1 cellular context compared by ENCODE assay signal in the genomic region with DNA sequence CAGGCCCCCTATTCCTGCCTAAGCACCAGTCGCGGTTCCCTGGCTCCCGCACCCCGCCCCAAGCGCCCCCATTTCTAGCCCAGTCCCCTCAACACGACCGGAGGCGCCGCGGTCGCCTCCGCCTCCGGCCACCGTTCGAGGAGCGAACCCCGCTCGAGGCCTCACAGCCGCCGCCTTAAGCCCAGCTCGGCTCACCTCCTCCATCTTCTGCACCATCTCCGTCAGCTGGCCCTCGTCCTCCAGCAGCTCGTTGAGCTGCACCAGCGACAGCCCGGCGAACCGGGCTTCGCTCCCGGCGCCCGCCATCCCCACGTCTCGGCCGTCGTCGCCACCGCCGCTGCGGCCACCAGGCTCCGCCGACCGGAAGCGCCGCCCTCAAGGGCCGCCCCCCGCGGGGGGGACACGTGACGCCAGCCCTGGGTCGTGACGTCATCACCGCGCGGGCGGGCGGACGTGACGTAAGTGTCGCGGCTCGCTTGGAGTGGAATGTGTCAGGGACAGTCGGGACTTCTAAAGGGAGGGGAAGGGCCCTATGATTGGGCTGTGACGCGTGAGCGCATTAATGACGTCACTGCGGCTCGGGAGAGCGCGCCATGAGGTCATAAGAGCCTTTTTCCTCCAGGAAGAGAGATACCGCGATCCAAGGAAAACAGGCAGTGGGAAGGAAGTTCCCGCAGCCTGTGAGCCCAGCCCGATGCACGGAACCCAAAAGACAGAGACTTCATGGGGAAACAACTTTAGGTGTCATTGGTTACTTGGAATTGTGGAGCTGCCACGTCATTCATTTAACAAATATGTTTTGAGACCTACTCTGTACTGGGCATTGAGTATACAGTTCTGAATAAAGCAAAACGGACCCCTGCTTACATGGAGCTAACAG.
TF ChIP-seq lines count a peak whose summit lies in the region.

A gene with protein sequence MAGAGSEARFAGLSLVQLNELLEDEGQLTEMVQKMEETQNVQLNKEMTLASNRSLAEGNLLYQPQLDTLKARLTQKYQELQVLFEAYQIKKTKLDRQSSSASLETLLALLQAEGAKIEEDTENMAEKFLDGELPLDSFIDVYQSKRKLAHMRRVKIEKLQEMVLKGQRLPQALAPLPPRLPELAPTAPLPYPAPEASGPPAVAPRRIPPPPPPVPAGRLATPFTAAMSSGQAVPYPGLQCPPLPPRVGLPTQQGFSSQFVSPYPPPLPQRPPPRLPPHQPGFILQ (minus strand): TSS at position 368 of the 880 bp plus-strand sequence. CDS start 62 bp downstream, at position 306.

TF ChIP-seq in GM12878, 131 proteins besides CTCF, POLR2A, EP300 and RAD21 (continued from another document and continues in another):
- peak; percentile 99 for TF ChIP-seq ATF7 (IDR thresholded peaks at IDR 0.05; ENCODE audit: low read depth)
- no peak for TF ChIP-seq IRF5 (IDR thresholded peaks at IDR 0.05; ENCODE audit: borderline replicate concordance)
- no peak for TF ChIP-seq KDM1A (IDR thresholded peaks at IDR 0.05; ENCODE audit: borderline replicate concordance)
- no peak for TF ChIP-seq IRF3 (IDR thresholded peaks at IDR 0.05)
- TF ChIP-seq SPI1 (IDR thresholded peaks at IDR 0.05; ENCODE audit: borderline replicate concordance, insufficient read depth, low read depth, low read length) = no peak
- 0 out of 2 replicates have a peak, but pooled peaks have one; percentile 43 for TF ChIP-seq MXI1 (IDR thresholded peaks at IDR 0.05; ENCODE audit: low read depth, low read length)
- TF ChIP-seq CEBPZ (IDR thresholded peaks at IDR 0.05; ENCODE audit: low read depth, low read length) = no peak
- TF ChIP-seq ZNF622 (IDR thresholded peaks at IDR 0.05) = no peak
- no peak for TF ChIP-seq HDGF (IDR thresholded peaks at IDR 0.05)
- 0 out of 2 replicates have a peak, but pooled peaks have one; percentile 18 for TF ChIP-seq ZNF24 (IDR thresholded peaks at IDR 0.05)
- peak; percentile 98 for TF ChIP-seq GATAD2B (conservative IDR thresholded peaks at IDR 0.05; ENCODE audit: low read depth)
- TF ChIP-seq ZBTB33 (IDR thresholded peaks at IDR 0.05) = peak; percentile 46; the same call in 1 of the 2 replicates
- TF ChIP-seq CHD2 (IDR thresholded peaks at IDR 0.05; ENCODE audit: borderline replicate concordance, low read depth, low read length) = peak; percentile 63
- 0 out of 2 replicates have a peak, but pooled peaks have one; percentile 30 for TF ChIP-seq POLR2AphosphoS2 (IDR thresholded peaks at IDR 0.05; ENCODE audit: low read depth, low read length)
- no peak for TF ChIP-seq FOS (IDR thresholded peaks at IDR 0.05; ENCODE audit: borderline replicate concordance, extremely low read depth, insufficient read length)
- no peak for TF ChIP-seq ZZZ3 (IDR thresholded peaks at IDR 0.05; ENCODE audit: control insufficient read depth, insufficient read length, low read depth)
- no peak; the same call in 1 of the 2 replicates for TF ChIP-seq PML (IDR thresholded peaks at IDR 0.05; ENCODE audit: low read length)
- TF ChIP-seq, protein P1, sequence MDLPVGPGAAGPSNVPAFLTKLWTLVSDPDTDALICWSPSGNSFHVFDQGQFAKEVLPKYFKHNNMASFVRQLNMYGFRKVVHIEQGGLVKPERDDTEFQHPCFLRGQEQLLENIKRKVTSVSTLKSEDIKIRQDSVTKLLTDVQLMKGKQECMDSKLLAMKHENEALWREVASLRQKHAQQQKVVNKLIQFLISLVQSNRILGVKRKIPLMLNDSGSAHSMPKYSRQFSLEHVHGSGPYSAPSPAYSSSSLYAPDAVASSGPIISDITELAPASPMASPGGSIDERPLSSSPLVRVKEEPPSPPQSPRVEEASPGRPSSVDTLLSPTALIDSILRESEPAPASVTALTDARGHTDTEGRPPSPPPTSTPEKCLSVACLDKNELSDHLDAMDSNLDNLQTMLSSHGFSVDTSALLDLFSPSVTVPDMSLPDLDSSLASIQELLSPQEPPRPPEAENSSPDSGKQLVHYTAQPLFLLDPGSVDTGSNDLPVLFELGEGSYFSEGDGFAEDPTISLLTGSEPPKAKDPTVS (IDR thresholded peaks at IDR 0.05; ENCODE audit: low read depth, low read length) = no peak
- no peak for TF ChIP-seq WRNIP1 (IDR thresholded peaks at IDR 0.05; ENCODE audit: borderline replicate concordance, low read depth, low read length)
- peak; percentile 89; the same call in 1 of the 2 replicates for TF ChIP-seq RCOR1 (conservative IDR thresholded peaks at IDR 0.05; ENCODE audit: low read depth, low read length)
- no peak for TF ChIP-seq CBX5 (IDR thresholded peaks at IDR 0.05; ENCODE audit: low read depth)
- no peak for TF ChIP-seq NFYA (IDR thresholded peaks at IDR 0.05; ENCODE audit: borderline replicate concordance, low read depth, low read length)
- TF ChIP-seq, protein P2, sequence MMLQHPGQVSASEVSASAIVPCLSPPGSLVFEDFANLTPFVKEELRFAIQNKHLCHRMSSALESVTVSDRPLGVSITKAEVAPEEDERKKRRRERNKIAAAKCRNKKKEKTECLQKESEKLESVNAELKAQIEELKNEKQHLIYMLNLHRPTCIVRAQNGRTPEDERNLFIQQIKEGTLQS (IDR thresholded peaks at IDR 0.05; ENCODE audit: borderline replicate concordance, extremely low read depth, low read depth, low read length) = peak; percentile 59; the same call in 1 of the 2 replicates
- TF ChIP-seq CHD4 (IDR thresholded peaks at IDR 0.05) = no peak
- TF ChIP-seq ZBED1 (IDR thresholded peaks at IDR 0.05; ENCODE audit: borderline replicate concordance) = peak; percentile 85
- TF ChIP-seq ZSCAN29 (IDR thresholded peaks at IDR 0.05) = no peak
- TF ChIP-seq MTA3 (IDR thresholded peaks at IDR 0.05; ENCODE audit: borderline replicate concordance, low read length) = no peak
- TF ChIP-seq, protein P3, sequence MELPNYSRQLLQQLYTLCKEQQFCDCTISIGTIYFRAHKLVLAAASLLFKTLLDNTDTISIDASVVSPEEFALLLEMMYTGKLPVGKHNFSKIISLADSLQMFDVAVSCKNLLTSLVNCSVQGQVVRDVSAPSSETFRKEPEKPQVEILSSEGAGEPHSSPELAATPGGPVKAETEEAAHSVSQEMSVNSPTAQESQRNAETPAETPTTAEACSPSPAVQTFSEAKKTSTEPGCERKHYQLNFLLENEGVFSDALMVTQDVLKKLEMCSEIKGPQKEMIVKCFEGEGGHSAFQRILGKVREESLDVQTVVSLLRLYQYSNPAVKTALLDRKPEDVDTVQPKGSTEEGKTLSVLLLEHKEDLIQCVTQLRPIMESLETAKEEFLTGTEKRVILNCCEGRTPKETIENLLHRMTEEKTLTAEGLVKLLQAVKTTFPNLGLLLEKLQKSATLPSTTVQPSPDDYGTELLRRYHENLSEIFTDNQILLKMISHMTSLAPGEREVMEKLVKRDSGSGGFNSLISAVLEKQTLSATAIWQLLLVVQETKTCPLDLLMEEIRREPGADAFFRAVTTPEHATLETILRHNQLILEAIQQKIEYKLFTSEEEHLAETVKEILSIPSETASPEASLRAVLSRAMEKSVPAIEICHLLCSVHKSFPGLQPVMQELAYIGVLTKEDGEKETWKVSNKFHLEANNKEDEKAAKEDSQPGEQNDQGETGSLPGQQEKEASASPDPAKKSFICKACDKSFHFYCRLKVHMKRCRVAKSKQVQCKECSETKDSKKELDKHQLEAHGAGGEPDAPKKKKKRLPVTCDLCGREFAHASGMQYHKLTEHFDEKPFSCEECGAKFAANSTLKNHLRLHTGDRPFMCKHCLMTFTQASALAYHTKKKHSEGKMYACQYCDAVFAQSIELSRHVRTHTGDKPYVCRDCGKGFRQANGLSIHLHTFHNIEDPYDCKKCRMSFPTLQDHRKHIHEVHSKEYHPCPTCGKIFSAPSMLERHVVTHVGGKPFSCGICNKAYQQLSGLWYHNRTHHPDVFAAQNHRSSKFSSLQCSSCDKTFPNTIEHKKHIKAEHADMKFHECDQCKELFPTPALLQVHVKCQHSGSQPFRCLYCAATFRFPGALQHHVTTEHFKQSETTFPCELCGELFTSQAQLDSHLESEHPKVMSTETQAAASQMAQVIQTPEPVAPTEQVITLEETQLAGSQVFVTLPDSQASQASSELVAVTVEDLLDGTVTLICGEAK (IDR thresholded peaks at IDR 0.05; ENCODE audit: borderline replicate concordance) = peak; percentile 79
- no peak for TF ChIP-seq ZNF384 (IDR thresholded peaks at IDR 0.05; ENCODE audit: borderline replicate concordance, low read depth, low read length)
- TF ChIP-seq GABPA (IDR thresholded peaks at IDR 0.05; ENCODE audit: low read depth) = peak; percentile 82
- TF ChIP-seq FOXM1 (IDR thresholded peaks at IDR 0.05; ENCODE audit: low read depth, low read length) = no peak
- TF ChIP-seq, protein P4, sequence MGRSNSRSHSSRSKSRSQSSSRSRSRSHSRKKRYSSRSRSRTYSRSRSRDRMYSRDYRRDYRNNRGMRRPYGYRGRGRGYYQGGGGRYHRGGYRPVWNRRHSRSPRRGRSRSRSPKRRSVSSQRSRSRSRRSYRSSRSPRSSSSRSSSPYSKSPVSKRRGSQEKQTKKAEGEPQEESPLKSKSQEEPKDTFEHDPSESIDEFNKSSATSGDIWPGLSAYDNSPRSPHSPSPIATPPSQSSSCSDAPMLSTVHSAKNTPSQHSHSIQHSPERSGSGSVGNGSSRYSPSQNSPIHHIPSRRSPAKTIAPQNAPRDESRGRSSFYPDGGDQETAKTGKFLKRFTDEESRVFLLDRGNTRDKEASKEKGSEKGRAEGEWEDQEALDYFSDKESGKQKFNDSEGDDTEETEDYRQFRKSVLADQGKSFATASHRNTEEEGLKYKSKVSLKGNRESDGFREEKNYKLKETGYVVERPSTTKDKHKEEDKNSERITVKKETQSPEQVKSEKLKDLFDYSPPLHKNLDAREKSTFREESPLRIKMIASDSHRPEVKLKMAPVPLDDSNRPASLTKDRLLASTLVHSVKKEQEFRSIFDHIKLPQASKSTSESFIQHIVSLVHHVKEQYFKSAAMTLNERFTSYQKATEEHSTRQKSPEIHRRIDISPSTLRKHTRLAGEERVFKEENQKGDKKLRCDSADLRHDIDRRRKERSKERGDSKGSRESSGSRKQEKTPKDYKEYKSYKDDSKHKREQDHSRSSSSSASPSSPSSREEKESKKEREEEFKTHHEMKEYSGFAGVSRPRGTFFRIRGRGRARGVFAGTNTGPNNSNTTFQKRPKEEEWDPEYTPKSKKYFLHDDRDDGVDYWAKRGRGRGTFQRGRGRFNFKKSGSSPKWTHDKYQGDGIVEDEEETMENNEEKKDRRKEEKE (IDR thresholded peaks at IDR 0.05) = no peak
- TF ChIP-seq YBX1 (IDR thresholded peaks at IDR 0.05) = no peak
- TF ChIP-seq, protein P5, sequence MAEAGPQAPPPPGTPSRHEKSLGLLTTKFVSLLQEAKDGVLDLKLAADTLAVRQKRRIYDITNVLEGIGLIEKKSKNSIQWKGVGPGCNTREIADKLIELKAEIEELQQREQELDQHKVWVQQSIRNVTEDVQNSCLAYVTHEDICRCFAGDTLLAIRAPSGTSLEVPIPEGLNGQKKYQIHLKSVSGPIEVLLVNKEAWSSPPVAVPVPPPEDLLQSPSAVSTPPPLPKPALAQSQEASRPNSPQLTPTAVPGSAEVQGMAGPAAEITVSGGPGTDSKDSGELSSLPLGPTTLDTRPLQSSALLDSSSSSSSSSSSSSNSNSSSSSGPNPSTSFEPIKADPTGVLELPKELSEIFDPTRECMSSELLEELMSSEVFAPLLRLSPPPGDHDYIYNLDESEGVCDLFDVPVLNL (IDR thresholded peaks at IDR 0.05; ENCODE audit: low read depth, low read length) = no peak
- no peak for TF ChIP-seq SMAD1 (IDR thresholded peaks at IDR 0.05; ENCODE audit: low read depth, partially characterized antibody)
- peak; percentile 94 for TF ChIP-seq DPF2 (IDR thresholded peaks at IDR 0.05)
